Comparison of ENCODE assay signal across 18 cellular contexts in the genomic region with DNA sequence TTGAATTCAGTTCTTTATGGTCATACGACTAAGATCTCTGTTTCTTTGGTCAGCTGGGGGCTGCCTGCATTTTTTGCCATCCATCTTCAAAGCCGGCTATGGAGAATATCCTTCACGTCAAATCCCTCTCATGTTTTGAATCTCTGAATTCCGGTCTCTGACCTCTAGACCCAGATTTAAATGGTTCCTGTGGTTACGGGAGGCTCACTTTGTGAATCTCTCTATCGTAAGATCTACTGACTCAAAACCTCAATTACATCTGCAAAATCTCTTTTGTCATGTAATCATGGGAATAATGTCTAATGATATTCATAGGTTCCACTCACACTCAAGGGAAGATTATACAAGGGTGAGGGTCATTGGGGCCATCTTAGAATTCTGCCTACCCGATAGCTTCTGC. TPM values are rescaled to one million over a fixed set of nuclear protein-coding genes. Genes with fewer than 3 reads are reported as not detected.
DNase-seq lines count a peak whose midpoint lies in the region; ATAC-seq and TF ChIP-seq lines count a peak whose summit lies in the region.
"Had no signal": no experiment of that assay in that cellular context is flagged by ENCODE, and none has a peak within 500 bp of the region (broad histone marks: within the 10 kb centered on the region; RNA-seq: fewer than 3 reads in every experiment).

No MANE protein-coding gene starts in this region.

- DNase-seq in NCI-H2227 (lab: John Stamatoyannopoulos, UW; ENCODE audit: unreplicated experiment) (peak; percentile 32), NCI-H2227 treated with DMSO at 0.1 percent for 48 hours (lab: John Stamatoyannopoulos, UW) (no peak), M059J (ENCODE audit: low read depth) (peak; percentile 25), fibroblast of peridontal ligament (ENCODE audit: extremely low read depth) (peak; percentile 8), retinal pigment epithelial cell (ENCODE audit: low read depth) (peak; percentile 2), left colon (no peak)
- no peak for DNase-seq in activated CD4-positive, alpha-beta T cell treated with anti-CD3 and anti-CD28 coated beads, Interleukin-2, amount 50 U/mL, for 4 hours
- DNase-seq: AML-193; Caco-2; CD4-positive, alpha-beta T cell; DMS153; DMS79; GF-D8; H9 had no signal

- intact Hi-C loops in left colon (cut with DNase I, micrococcal nuclease) = no loop called here

- TF ChIP-seq CTCF in retinal pigment epithelial cell (conservative IDR thresholded peaks at IDR 0.05; ENCODE audit: low read depth, low read length) = no peak

- H3K4me3 ChIP-seq in retinal pigment epithelial cell (ENCODE audit: low read length) = no peak overlapping the region
- H3K4me3 ChIP-seq: A549 had no signal

- ATAC-seq in HG02588 (IDR thresholded peaks at IDR 0.05; ENCODE audit: unreplicated experiment) (no peak), left colon (no peak)
- ATAC-seq: A549 had no signal

RNA-seq across cellular contexts. Expression of gene MPC1L, which starts 5.7 kb away (rescaled TPM):
- not detected in 2 replicates for total RNA-seq in M059J (2014; rRNA removed; shearing (Covaris generic))
- not detected for total RNA-seq in left colon
- total RNA-seq: Caco-2; CD4-positive, alpha-beta T cell; Daoy; H1; H9 had no signal

RNA-seq across cellular contexts. Expression of gene CXorf38, which starts 29.8 kb away (rescaled TPM):
- total RNA-seq in M059J (2014; rRNA removed; shearing (Covaris generic)) = 15.3 and 24.5 TPM in 2 replicates
- total RNA-seq in left colon = 10 to 100 TPM; 15.5 to 16.7 TPM

RNA-seq across cellular contexts. Expression of gene ATP6AP2, which starts 36.8 kb away (rescaled TPM):
- total RNA-seq in M059J (2014; rRNA removed; shearing (Covaris generic)) = 205 and 228 TPM in 2 replicates
- 10 to 100 TPM; 74.0 to 88.1 TPM for total RNA-seq in left colon

Comparison
In these comparisons a context has a peak if more than half of its experiments do, and no peak if none do; other contexts are left out.
1. DNase-seq: peak in NCI-H2227 (single experiment), M059J (single experiment), fibroblast of peridontal ligament (single experiment) and retinal pigment epithelial cell (single experiment); none in NCI-H2227 treated with DMSO at 0.1 percent for 48 hours (single experiment), activated CD4-positive, alpha-beta T cell treated with anti-CD3 and anti-CD28 coated beads, Interleukin-2, amount 50 U/mL, for 4 hours (0 of 2) and left colon (0 of 2).